In genomic region chr21:45455321-45456013, GRCh38 we compare ENCODE assay signal across 9 cellular contexts. TPM values are rescaled to one million over a fixed set of nuclear protein-coding genes. Genes with fewer than 3 reads are reported as not detected.
DNase-seq lines count a peak whose midpoint lies in the region; ATAC-seq, FAIRE-seq and TF ChIP-seq lines count a peak whose summit lies in the region.
"Had no signal": no experiment of that assay in that cellular context is flagged by ENCODE, and none has a peak within 500 bp of the region (broad histone marks: within the 10 kb centered on the region; RNA-seq: fewer than 3 reads in every experiment).

No MANE protein-coding gene starts in this region.

- no peak overlapping the region for H2BK20ac ChIP-seq in H1 (ENCODE audit: low read length)

- no peak overlapping the region for H3K4ac ChIP-seq in H1 (replicated peaks; ENCODE audit: insufficient read length, low read depth, low read length)

- H3K4me2 ChIP-seq in H1 (ENCODE audit: insufficient read depth in 1 of 2, low read depth in 2 of 2, low read length in 2 of 2), result no peak overlapping the region

- no peak overlapping the region for H4K8ac ChIP-seq in H1 (ENCODE audit: extremely low read depth, insufficient read depth, low read length)

- FAIRE-seq in H1 (lab: Jason Lieb, UNC) (no peak), HTR-8/SVneo (lab: Jason Lieb, UNC) (no peak)

- H2AK5ac ChIP-seq in H1 (ENCODE audit: low read depth, low read length), result no peak overlapping the region

- peaks cover 21% of the 10 kb centered on the region for H3K79me1 ChIP-seq in H1 (ENCODE audit: low read depth, low read length)

- 91% methylated on average over 25 of the region's 26 CpGs; no CpG with 5 or more reads in 1 of the 2 experiments for WGBS in H1 (ENCODE audit: extremely low coverage in 1 of 2, insufficient coverage in 1 of 2, insufficient read length in 1 of 2, insufficient replicate concordance in 2 of 2, low coverage in 1 of 2, low lambda C conversion rate in 2 of 2, missing lambda C conversion rate in 1 of 2), 2 experiments

- no peak for TF ChIP-seq RAD21 in H1 (IDR thresholded peaks at IDR 0.05 in 1 of 2, conservative IDR thresholded peaks at IDR 0.05 in 1 of 2; ENCODE audit: low read depth in 2 of 2, low read length in 2 of 2)

- H4K91ac ChIP-seq in H1 (replicated peaks; ENCODE audit: insufficient read length, low read length), result peak overlapping the region; percentile 54

- DNase-seq in Ammon's horn (ENCODE audit: low spot score) (peak; percentile 51), NCI-H1105 treated with DMSO at 0.1 percent for 48 hours (lab: John Stamatoyannopoulos, UW) (peak; percentile 39), H1 (ENCODE audit: low read depth in 1 of 2, low spot score in 2 of 2) (no peak), NCI-H2107 treated with DMSO at 0.1 percent for 48 hours (lab: John Stamatoyannopoulos, UW; ENCODE audit: unreplicated experiment) (no peak), HTR-8/SVneo (ENCODE audit: insufficient read length, low spot score) (no peak)
- no peak for DNase-seq in activated CD4-positive, CD25-positive, alpha-beta regulatory T cell (lab: John Stamatoyannopoulos, UW)
- DNase-seq: natural killer cell had no signal

- no peaks in the 10 kb centered on the region for H3K4me1 ChIP-seq in H1 (replicated peaks in 1 of 4; ENCODE audit: control insufficient read depth in 3 of 4, insufficient read depth in 4 of 4, low read length in 3 of 4)
- peaks cover 0 to 19% of the 10 kb centered on the region in 2 donors for H3K4me1 ChIP-seq in muscle layer of duodenum (ENCODE audit: control insufficient read depth in 1 of 2, insufficient read depth in 2 of 2, low read length in 2 of 2)

- ATAC-seq in HG02798 (IDR thresholded peaks at IDR 0.05; ENCODE audit: poor library complexity, unreplicated experiment), result no peak

- TF ChIP-seq POLR2A in H1 (IDR thresholded peaks at IDR 0.05; ENCODE audit: control extremely low read depth in 1 of 2, low read depth in 2 of 2, low read length in 2 of 2), result no peak

- no peak overlapping the region for H3K14ac ChIP-seq in H1 (ENCODE audit: insufficient read length)

- no peak overlapping the region for H4K5ac ChIP-seq in H1 (ENCODE audit: insufficient read length, low read depth, low read length)

- no peak overlapping the region for H2BK5ac ChIP-seq in H1 (ENCODE audit: low read depth, low read length)

- TF ChIP-seq EP300 in H1 (IDR thresholded peaks at IDR 0.05; ENCODE audit: borderline replicate concordance in 1 of 2, low read depth in 2 of 2, low read length in 2 of 2), result no peak

- CTCF ChIA-PET in H1 (lab: Charles Lee; ENCODE audit: partially characterized antibody), result interaction anchor here (0.7 to 2.1 kb wide), 7 partner anchors 16 to 456 kb away, joined by 3 to 6 read pairs (median 3); no protein-coding TSS in a partner anchor

- H3K79me2 ChIP-seq in H1 (ENCODE audit: control insufficient read depth in 1 of 2, insufficient read depth in 2 of 2, low read length in 2 of 2), result peaks cover 11 to 63% of the 10 kb centered on the region in 2 experiments

- TF ChIP-seq CTCF in H1 (IDR thresholded peaks at IDR 0.05; ENCODE audit: control extremely low read depth in 1 of 3, insufficient read depth in 1 of 3, low read depth in 1 of 3, low read length in 3 of 3), result no peak

- H3K36me3 ChIP-seq in H1 (ENCODE audit: control insufficient read depth in 2 of 4, insufficient read depth in 4 of 4, low read length in 3 of 4) (peaks cover 0 to 15% (median 2%) of the 10 kb centered on the region in 4 experiments; a peak in 5 of 8 replicates), muscle layer of duodenum (ENCODE audit: control insufficient read depth in 1 of 2, insufficient read depth in 2 of 2, low read length in 2 of 2) (no peaks in the 10 kb centered on the region)

- H3K56ac ChIP-seq in H1 (replicated peaks; ENCODE audit: insufficient read length, low read depth, low read length), result no peak overlapping the region

- no peak overlapping the region for H3K9ac ChIP-seq in H1 (replicated peaks in 1 of 4; ENCODE audit: extremely low read depth in 1 of 4, low read depth in 3 of 4, low read length in 3 of 4)

- peaks cover 4% of the 10 kb centered on the region; the same call in 1 of the 2 replicates for H3K23me2 ChIP-seq in H1 (ENCODE audit: low read depth, low read length)

- H3K4me3 ChIP-seq in H1 (ENCODE audit: extremely low read depth in 1 of 4, insufficient read depth in 2 of 4, low read depth in 3 of 4, low read length in 4 of 4), result no peak overlapping the region
- H3K4me3 ChIP-seq in muscle layer of duodenum (ENCODE audit: low read depth in 1 of 2, low read length in 2 of 2), result peak overlapping the region; percentile 28 to 50

- H3K27ac ChIP-seq in H1 (ENCODE audit: low read depth, low read length) (no peak overlapping the region), muscle layer of duodenum (ENCODE audit: low read length) (no peak overlapping the region)

- H2AFZ ChIP-seq in H1 (ENCODE audit: low read length), result no peak overlapping the region

- H2BK120ac ChIP-seq in H1 (replicated peaks; ENCODE audit: low read depth, low read length), result no peak overlapping the region

- H2BK15ac ChIP-seq in H1 (ENCODE audit: low read length), result no peak overlapping the region

- H3K23ac ChIP-seq in H1 (ENCODE audit: insufficient read length), result no peak overlapping the region

- H4K20me1 ChIP-seq in H1 (replicated peaks in 1 of 2; ENCODE audit: control insufficient read depth in 1 of 2, insufficient read depth in 2 of 2, low read length in 2 of 2), result peaks cover 19 to 44% of the 10 kb centered on the region in 2 experiments

- no peak overlapping the region for H3K18ac ChIP-seq in H1 (ENCODE audit: extremely low read depth, low read length)

- POLR2A ChIA-PET in H1 (lab: Charles Lee; ENCODE audit: partially characterized antibody), result interaction anchor here (0.8 to 0.9 kb wide), 3 partner anchors 12 to 49 kb away, joined by 3 to 4 read pairs (median 3); no protein-coding TSS in a partner anchor

- H3K9me3 ChIP-seq in H1 (ENCODE audit: insufficient read depth in 2 of 2, low read depth in 1 of 2, low read length in 1 of 2), result peaks cover 0 to 10% of the 10 kb centered on the region in 2 experiments; a peak in 2 of 4 replicates
- H3K9me3 ChIP-seq in muscle layer of duodenum (ENCODE audit: control insufficient read depth in 1 of 2, low read length in 2 of 2), result no peaks in the 10 kb centered on the region

- no peaks in the 10 kb centered on the region for H3K27me3 ChIP-seq in H1 (replicated peaks in 1 of 4; ENCODE audit: control insufficient read depth in 3 of 4, extremely low read depth in 1 of 4, insufficient read depth in 3 of 4, low read length in 3 of 4)
- no peaks in the 10 kb centered on the region for H3K27me3 ChIP-seq in muscle layer of duodenum (ENCODE audit: low read depth, low read length)

- H2BK12ac ChIP-seq in H1 (ENCODE audit: low read depth, low read length), result no peak overlapping the region

TF ChIP-seq in H1, 55 proteins besides CTCF, POLR2A, EP300 and RAD21:
- TF ChIP-seq ASH2L (IDR thresholded peaks at IDR 0.05; ENCODE audit: low read length), result no peak
- 0 out of 2 replicates have a peak, but pooled peaks have one; percentile 14 for TF ChIP-seq GABPA (IDR thresholded peaks at IDR 0.05; ENCODE audit: borderline replicate concordance, insufficient read depth, low read length)
- no peak for TF ChIP-seq MAFK (IDR thresholded peaks at IDR 0.05; ENCODE audit: low read depth, low read length)
- TF ChIP-seq TAF7 (optimal IDR thresholded peaks at IDR 0.05; ENCODE audit: borderline replicate concordance, low read depth, low read length), result no peak
- no peak for TF ChIP-seq SIRT6 (IDR thresholded peaks at IDR 0.05; ENCODE audit: low read length)
- no peak for TF ChIP-seq CHD2 (IDR thresholded peaks at IDR 0.05; ENCODE audit: low read length)

RNA-seq across cellular contexts. Expression of gene COL18A1, which starts 50.5 kb away (rescaled TPM):
- 201 and 205 TPM in 2 replicates for total RNA-seq in H1 (2021; fragmentation: NEBNext Ultra II Directional; extraction: Animal tissue kit (Norgen Biotek cat#: 25700))
- 145 and 239 TPM in 2 replicates for polyA plus RNA-seq in H1 (2011; rRNA removed)
- polyA plus RNA-seq in H1 (2011; cell fraction: cytosol; rRNA removed), result 167 TPM
- 627 TPM for polyA plus RNA-seq in H1 (2011; cell fraction: nucleus; rRNA removed)
- polyA plus RNA-seq in H1 (2012, experiment 1 of 2), result 80.5 to 132 TPM (median 130 TPM) in 4 replicates
- polyA plus RNA-seq in H1 (2012, experiment 2 of 2), result 88.9 TPM
- 269 TPM for polyA plus RNA-seq in H1 (2013, experiment 1 of 2)
- 226 TPM for polyA plus RNA-seq in H1 (2013, experiment 2 of 2)
- polyA minus RNA-seq in H1 (2011; rRNA and poly(A)+ RNA removed), result 30.9 and 31.7 TPM in 2 replicates
- 90.3 TPM for polyA minus RNA-seq in H1 (2011; cell fraction: cytosol; rRNA and poly(A)+ RNA removed)
- polyA minus RNA-seq in H1 (2011; cell fraction: nucleus; rRNA and poly(A)+ RNA removed), result 88.2 TPM

Comparison
In these comparisons a context has a peak if more than half of its experiments do, and no peak if none do; other contexts are left out.
1. DNase-seq: peak in Ammon's horn (single experiment) and NCI-H1105 treated with DMSO at 0.1 percent for 48 hours (single experiment); none in H1 (0 of 2), activated CD4-positive, CD25-positive, alpha-beta regulatory T cell (0 of 4), NCI-H2107 treated with DMSO at 0.1 percent for 48 hours (single experiment) and HTR-8/SVneo (single experiment).
2. H3K4me3 ChIP-seq: peak in muscle layer of duodenum (2 of 2); none in H1 (0 of 4).